In genomic region chr10:15715619-15716227, GRCh38 we compare ENCODE assay signal across 1 cellular context.
TF ChIP-seq lines count a peak whose summit lies in the region.

No MANE protein-coding gene starts in this region.

TF ChIP-seq in HEK293, 187 proteins besides CTCF, POLR2A, EP300 and RAD21 (continued from another document):
- TF ChIP-seq, protein P1, sequence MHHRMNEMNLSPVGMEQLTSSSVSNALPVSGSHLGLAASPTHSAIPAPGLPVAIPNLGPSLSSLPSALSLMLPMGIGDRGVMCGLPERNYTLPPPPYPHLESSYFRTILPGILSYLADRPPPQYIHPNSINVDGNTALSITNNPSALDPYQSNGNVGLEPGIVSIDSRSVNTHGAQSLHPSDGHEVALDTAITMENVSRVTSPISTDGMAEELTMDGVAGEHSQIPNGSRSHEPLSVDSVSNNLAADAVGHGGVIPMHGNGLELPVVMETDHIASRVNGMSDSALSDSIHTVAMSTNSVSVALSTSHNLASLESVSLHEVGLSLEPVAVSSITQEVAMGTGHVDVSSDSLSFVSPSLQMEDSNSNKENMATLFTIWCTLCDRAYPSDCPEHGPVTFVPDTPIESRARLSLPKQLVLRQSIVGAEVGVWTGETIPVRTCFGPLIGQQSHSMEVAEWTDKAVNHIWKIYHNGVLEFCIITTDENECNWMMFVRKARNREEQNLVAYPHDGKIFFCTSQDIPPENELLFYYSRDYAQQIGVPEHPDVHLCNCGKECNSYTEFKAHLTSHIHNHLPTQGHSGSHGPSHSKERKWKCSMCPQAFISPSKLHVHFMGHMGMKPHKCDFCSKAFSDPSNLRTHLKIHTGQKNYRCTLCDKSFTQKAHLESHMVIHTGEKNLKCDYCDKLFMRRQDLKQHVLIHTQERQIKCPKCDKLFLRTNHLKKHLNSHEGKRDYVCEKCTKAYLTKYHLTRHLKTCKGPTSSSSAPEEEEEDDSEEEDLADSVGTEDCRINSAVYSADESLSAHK (tag by site-specific recombination; IDR thresholded peaks at IDR 0.05), result no peak
- TF ChIP-seq FEZF1 (tag by site-specific recombination; IDR thresholded peaks at IDR 0.05) (no peak), PRDM10 (tag by site-specific recombination; IDR thresholded peaks at IDR 0.05) (peak; percentile 33; the same call in 1 of the 2 replicates), ZNF518A (tag by site-specific recombination; conservative IDR thresholded peaks at IDR 0.05; ENCODE audit: low read depth) (no peak), ZNF423 (tag by site-specific recombination; IDR thresholded peaks at IDR 0.05) (no peak)
- TF ChIP-seq, protein P2, sequence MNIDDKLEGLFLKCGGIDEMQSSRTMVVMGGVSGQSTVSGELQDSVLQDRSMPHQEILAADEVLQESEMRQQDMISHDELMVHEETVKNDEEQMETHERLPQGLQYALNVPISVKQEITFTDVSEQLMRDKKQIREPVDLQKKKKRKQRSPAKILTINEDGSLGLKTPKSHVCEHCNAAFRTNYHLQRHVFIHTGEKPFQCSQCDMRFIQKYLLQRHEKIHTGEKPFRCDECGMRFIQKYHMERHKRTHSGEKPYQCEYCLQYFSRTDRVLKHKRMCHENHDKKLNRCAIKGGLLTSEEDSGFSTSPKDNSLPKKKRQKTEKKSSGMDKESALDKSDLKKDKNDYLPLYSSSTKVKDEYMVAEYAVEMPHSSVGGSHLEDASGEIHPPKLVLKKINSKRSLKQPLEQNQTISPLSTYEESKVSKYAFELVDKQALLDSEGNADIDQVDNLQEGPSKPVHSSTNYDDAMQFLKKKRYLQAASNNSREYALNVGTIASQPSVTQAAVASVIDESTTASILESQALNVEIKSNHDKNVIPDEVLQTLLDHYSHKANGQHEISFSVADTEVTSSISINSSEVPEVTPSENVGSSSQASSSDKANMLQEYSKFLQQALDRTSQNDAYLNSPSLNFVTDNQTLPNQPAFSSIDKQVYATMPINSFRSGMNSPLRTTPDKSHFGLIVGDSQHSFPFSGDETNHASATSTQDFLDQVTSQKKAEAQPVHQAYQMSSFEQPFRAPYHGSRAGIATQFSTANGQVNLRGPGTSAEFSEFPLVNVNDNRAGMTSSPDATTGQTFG (tag by site-specific recombination; IDR thresholded peaks at IDR 0.05; ENCODE audit: borderline replicate concordance), result no peak
